8 cellular contexts compared by ENCODE assay signal in the genomic region with DNA sequence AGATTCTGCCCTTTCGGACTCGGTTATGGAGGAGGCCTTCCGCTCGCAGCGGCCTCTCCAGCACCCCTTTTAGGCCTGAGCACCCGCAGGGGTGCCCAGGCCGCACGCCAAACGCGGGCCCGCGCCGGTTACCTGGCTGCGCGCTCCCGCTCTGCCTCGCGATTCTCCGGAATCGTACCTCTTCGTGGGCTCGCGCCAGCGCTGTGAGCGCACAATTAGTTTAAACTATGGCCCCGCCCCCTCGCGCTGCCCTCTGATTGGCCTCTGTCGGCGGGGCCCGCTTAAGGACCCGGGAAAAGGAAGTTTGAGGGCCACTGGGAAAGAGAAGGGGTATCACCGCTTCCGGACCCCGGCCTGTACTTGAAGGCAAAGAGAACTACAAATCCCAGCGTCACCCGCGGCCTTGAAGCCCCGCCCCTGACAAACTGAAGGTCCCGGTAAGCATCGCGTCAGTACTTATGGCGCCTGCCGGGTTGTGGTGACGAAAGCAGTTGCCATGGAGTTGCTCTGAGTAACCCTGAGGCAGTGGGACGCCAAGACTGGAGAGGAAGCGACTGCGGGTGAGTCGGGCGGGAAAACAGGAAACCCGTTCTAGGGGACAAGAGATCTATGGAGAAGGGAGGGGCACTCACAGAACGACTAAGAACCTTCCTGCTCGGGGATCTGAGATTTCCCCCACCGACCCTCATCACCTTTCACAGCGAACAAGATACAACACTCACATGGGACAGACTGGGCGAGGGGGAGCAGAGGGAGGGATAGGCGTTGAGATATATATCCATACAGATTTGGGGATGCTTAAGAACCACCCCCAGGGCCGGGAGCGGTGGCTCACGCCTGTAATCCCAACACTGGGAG.
DNase-seq lines count a peak whose midpoint lies in the region; ATAC-seq and TF ChIP-seq lines count a peak whose summit lies in the region.

A gene with protein sequence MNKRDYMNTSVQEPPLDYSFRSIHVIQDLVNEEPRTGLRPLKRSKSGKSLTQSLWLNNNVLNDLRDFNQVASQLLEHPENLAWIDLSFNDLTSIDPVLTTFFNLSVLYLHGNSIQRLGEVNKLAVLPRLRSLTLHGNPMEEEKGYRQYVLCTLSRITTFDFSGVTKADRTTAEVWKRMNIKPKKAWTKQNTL (plus strand): TSS at position 525 of the 858 bp plus-strand sequence. CDS start 8,234 bp downstream, outside the sequence.
A gene with protein sequence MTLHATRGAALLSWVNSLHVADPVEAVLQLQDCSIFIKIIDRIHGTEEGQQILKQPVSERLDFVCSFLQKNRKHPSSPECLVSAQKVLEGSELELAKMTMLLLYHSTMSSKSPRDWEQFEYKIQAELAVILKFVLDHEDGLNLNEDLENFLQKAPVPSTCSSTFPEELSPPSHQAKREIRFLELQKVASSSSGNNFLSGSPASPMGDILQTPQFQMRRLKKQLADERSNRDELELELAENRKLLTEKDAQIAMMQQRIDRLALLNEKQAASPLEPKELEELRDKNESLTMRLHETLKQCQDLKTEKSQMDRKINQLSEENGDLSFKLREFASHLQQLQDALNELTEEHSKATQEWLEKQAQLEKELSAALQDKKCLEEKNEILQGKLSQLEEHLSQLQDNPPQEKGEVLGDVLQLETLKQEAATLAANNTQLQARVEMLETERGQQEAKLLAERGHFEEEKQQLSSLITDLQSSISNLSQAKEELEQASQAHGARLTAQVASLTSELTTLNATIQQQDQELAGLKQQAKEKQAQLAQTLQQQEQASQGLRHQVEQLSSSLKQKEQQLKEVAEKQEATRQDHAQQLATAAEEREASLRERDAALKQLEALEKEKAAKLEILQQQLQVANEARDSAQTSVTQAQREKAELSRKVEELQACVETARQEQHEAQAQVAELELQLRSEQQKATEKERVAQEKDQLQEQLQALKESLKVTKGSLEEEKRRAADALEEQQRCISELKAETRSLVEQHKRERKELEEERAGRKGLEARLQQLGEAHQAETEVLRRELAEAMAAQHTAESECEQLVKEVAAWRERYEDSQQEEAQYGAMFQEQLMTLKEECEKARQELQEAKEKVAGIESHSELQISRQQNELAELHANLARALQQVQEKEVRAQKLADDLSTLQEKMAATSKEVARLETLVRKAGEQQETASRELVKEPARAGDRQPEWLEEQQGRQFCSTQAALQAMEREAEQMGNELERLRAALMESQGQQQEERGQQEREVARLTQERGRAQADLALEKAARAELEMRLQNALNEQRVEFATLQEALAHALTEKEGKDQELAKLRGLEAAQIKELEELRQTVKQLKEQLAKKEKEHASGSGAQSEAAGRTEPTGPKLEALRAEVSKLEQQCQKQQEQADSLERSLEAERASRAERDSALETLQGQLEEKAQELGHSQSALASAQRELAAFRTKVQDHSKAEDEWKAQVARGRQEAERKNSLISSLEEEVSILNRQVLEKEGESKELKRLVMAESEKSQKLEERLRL (N-terminal part only) (minus strand): TSS at position 217 of the 858 bp plus-strand sequence. CDS start 44,599 bp downstream, outside the sequence.

- TF ChIP-seq CTCF in AG09319 (IDR thresholded peaks at IDR 0.05; ENCODE audit: low read depth, low read length), result no peak

- DNase-seq in AG09319 (ENCODE audit: extremely low read depth, low read depth), result peak; percentile 100
- peak; percentile 100 for DNase-seq in NCI-H345 (lab: John Stamatoyannopoulos, UW)
- peak; percentile 94 to 98 (median 97) for DNase-seq in activated CD4-positive, CD25-positive, alpha-beta regulatory T cell (lab: John Stamatoyannopoulos, UW)
- DNase-seq in central memory CD4-positive, alpha-beta T cell, result peak; percentile 100
- peak; percentile 99 for DNase-seq in inferior parietal cortex (ENCODE audit: extremely low spot score)
- DNase-seq in smooth muscle cell of the brain vasculature (ENCODE audit: low read depth, low spot score), result peak; percentile 100

- ATAC-seq in GM19025 (IDR thresholded peaks at IDR 0.05; ENCODE audit: low read depth, unreplicated experiment) (peak; percentile 94), HG03280 (IDR thresholded peaks at IDR 0.05; ENCODE audit: unreplicated experiment) (peak; percentile 95)

Comparison
In these comparisons a context has a peak if more than half of its experiments do, and no peak if none do; other contexts are left out.
1. Peak in every context shown above with its lines: DNase-seq and ATAC-seq.